In the genomic region with DNA sequence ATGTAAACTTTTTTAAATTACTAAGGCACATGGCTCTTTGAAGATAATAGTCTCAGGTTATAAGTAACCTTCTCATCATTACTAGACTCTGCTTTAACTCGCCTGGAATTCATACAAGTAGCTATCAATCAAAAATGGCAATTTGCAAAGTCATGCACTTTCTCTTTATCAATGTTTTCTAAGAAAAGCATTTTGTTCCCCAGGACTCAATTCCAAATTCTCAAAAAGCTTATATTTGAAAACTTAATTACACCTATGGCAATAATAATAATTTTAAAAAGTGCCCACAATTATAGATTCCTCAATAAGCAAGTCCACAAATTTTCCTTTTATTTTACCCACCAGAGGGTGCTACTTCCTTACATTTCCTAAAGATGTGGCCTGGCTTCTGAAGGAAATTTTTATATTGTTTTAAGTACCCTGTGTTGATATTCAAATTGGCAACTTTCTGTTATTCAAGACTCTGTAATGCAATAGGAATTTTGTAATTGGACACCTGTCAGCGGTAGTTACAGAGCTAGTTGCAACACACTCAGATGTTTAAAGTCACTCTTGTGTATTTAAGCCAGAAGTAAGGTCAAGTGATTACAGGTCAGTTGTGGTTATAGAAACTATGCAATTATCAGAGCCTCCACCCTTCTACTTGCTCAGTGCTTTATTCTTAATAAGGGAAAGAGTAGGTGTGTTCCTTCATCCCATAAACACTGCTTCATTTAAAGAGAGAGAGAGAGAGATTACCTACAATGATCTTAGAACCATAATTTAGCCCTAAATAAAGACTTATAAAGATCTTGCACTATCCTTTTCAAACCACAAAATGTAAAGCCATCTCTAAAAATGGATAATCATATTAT, we compare ENCODE assay signal across 8 cellular contexts. TPM values are rescaled to one million over a fixed set of nuclear protein-coding genes. Genes with fewer than 3 reads are reported as not detected.
DNase-seq lines count a peak whose midpoint lies in the region; ATAC-seq and TF ChIP-seq lines count a peak whose summit lies in the region.

No MANE protein-coding gene starts in this region.

- H3K27ac Mint-ChIP-seq in natural killer cell treated with Interleukin-12 subunit alpha and Interleukin-12 subunit beta and Interleukin-15 and Interleukin-18, amount 100 ng/mL, for 72 hours = no peak overlapping the region

- no peak for TF ChIP-seq POLR2A in uterus (IDR thresholded peaks at IDR 0.05)

- no peaks in the 10 kb centered on the region for H3K27me3 Mint-ChIP-seq in natural killer cell treated with Interleukin-12 subunit alpha and Interleukin-12 subunit beta and Interleukin-15 and Interleukin-18, amount 100 ng/mL, for 72 hours

- no peak for ATAC-seq in natural killer cell treated with Interleukin-12 subunit alpha and Interleukin-12 subunit beta and Interleukin-15 and Interleukin-18, amount 100 ng/mL, for 72 hours

- H3K4me1 ChIP-seq in uterus = no peaks in the 10 kb centered on the region

- intact Hi-C loops in uterus (cut with DNase I; ENCODE audit: low total_unique reads) = no loop called here

- in situ Hi-C loops in Caki2 (cut with HindIII; ENCODE audit: low pct_unique_long_range_greater_than_20kb, low sequenced_read_pairs) = no loop called here

- no peaks in the 10 kb centered on the region for H3K27me3 ChIP-seq in uterus

- peak; percentile 18 for TF ChIP-seq CTCF in HFF-Myc (IDR thresholded peaks at IDR 0.05; ENCODE audit: low read depth, low read length, missing control alignments)
- TF ChIP-seq CTCF in uterus (IDR thresholded peaks at IDR 0.05) = peak; percentile 28 to 51 (median 45)

- H3K36me3 ChIP-seq in uterus = no peaks in the 10 kb centered on the region

- no peak overlapping the region for H3K27ac ChIP-seq in uterus

- no peaks in the 10 kb centered on the region for H3K4me1 Mint-ChIP-seq in natural killer cell treated with Interleukin-12 subunit alpha and Interleukin-12 subunit beta and Interleukin-15 and Interleukin-18, amount 100 ng/mL, for 72 hours (ENCODE audit: low read depth in 2 of 2)

- no peaks in the 10 kb centered on the region for H3K9me3 ChIP-seq in uterus

- H3K4me3 ChIP-seq in HFF-Myc (replicated peaks; ENCODE audit: low read depth, low read length) (no peak overlapping the region), uterus (no peak overlapping the region)

- DNase-seq in Caki2 (ENCODE audit: low read depth) (peak; percentile 92), HFF-Myc (ENCODE audit: extremely low read depth, low read depth) (peak; percentile 48), NCI-H446 (lab: John Stamatoyannopoulos, UW) (peak; percentile 1 to 59), brain pericyte (ENCODE audit: low read depth, low spot score) (peak; percentile 16), kidney glomerular epithelial cell (lab: John Stamatoyannopoulos, UW) (peak; percentile 92), uterus (no peak), mesenteric fat pad (ENCODE audit: low spot score) (no peak)
- DNase-seq in natural killer cell treated with Interleukin-12 subunit alpha and Interleukin-12 subunit beta and Interleukin-15 and Interleukin-18, amount 100 ng/mL, for 72 hours (ENCODE audit: low spot score) = no peak

- H3K36me3 Mint-ChIP-seq in natural killer cell treated with Interleukin-12 subunit alpha and Interleukin-12 subunit beta and Interleukin-15 and Interleukin-18, amount 100 ng/mL, for 72 hours = no peaks in the 10 kb centered on the region

- no peaks in the 10 kb centered on the region for H3K9me3 Mint-ChIP-seq in natural killer cell treated with Interleukin-12 subunit alpha and Interleukin-12 subunit beta and Interleukin-15 and Interleukin-18, amount 100 ng/mL, for 72 hours

- no peak overlapping the region for H3K4me3 Mint-ChIP-seq in natural killer cell treated with Interleukin-12 subunit alpha and Interleukin-12 subunit beta and Interleukin-15 and Interleukin-18, amount 100 ng/mL, for 72 hours

RNA-seq across cellular contexts. Expression of a gene that starts 47.1 kb away (rescaled TPM):
- total RNA-seq in Caki2 (2014; rRNA removed; shearing (Covaris generic); ENCODE audit: low replicate concordance) = not detected in 2 replicates
- not detected for total RNA-seq in uterus
- not detected for total RNA-seq in natural killer cell treated with Interleukin-12 subunit alpha and Interleukin-12 subunit beta and Interleukin-15 and Interleukin-18, amount 100 ng/mL, for 72 hours
- not detected for total RNA-seq in mesenteric fat pad

RNA-seq across cellular contexts. Expression of a gene that starts 49.1 kb away (rescaled TPM):
- total RNA-seq in Caki2 (2014; rRNA removed; shearing (Covaris generic); ENCODE audit: low replicate concordance) = 3.9 and 4.1 TPM in 2 replicates
- total RNA-seq in uterus (10 to 100 TPM; 16.9 to 56.9 (median 49.5) TPM), mesenteric fat pad (35.0 TPM)
- 10 to 100 TPM in 1 of 2 donors, 1 to 10 TPM in 1; 6.3 to 10.6 TPM for total RNA-seq in natural killer cell treated with Interleukin-12 subunit alpha and Interleukin-12 subunit beta and Interleukin-15 and Interleukin-18, amount 100 ng/mL, for 72 hours

Comparison
In these comparisons a context has a peak if more than half of its experiments do, and no peak if none do; other contexts are left out.
1. DNase-seq: peak in Caki2 (single experiment), HFF-Myc (single experiment), NCI-H446 (2 of 2), brain pericyte (single experiment) and kidney glomerular epithelial cell (single experiment); none in uterus (0 of 2), natural killer cell treated with Interleukin-12 subunit alpha and Interleukin-12 subunit beta and Interleukin-15 and Interleukin-18, amount 100 ng/mL, for 72 hours (single experiment) and mesenteric fat pad (single experiment).